ENCODE assay signal across 15 cellular contexts in the genomic region with DNA sequence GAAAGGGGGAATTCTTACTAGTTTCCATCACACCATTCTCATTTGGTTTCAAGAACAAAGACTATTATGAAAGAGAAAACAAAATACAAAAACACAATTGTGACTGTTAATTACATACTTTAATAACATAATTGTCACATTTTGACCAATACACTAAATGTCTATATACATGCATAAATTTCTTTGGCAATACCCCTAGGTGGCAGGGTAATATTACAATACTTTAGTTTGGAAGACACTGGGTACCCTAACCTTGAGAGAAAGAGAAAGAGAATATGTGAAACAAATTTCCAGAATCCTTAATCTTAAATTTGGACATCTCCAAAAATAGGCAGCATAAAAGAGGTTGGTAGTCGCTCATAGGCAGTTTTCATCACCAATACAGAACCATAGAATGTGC.
"Had no signal": no experiment of that assay in that cellular context is flagged by ENCODE, and none has a peak within 500 bp of the region (broad histone marks: within the 10 kb centered on the region; RNA-seq: fewer than 3 reads in every experiment).

No MANE protein-coding gene starts in this region.

- H3K4me1 Mint-ChIP-seq: central memory CD8-positive, alpha-beta T cell; stimulated activated naive B cell treated with anti-CD40 and anti-IgM and Interleukin-4, amounts not matched to agents 10 μg/mL and 1 μg/mL and 100 μg/mL, for 72 hours had no signal

- H3K27ac Mint-ChIP-seq: effector memory CD8-positive, alpha-beta T cell; natural killer cell treated with Interleukin-12 subunit alpha and Interleukin-12 subunit beta and Interleukin-15 and Interleukin-18, amount 100 ng/mL, for 72 hours; stimulated activated naive B cell treated with anti-CD40 and anti-IgM and Interleukin-4, amounts not matched to agents 10 μg/mL and 1 μg/mL and 100 μg/mL, for 72 hours had no signal

- H3K36me3 Mint-ChIP-seq: stimulated activated naive B cell treated with anti-CD40 and anti-IgM and Interleukin-4, amounts not matched to agents 10 μg/mL and 1 μg/mL and 100 μg/mL, for 72 hours had no signal

- H3K27me3 Mint-ChIP-seq: central memory CD8-positive, alpha-beta T cell; effector memory CD8-positive, alpha-beta T cell; natural killer cell treated with Interleukin-12 subunit alpha and Interleukin-12 subunit beta and Interleukin-15 and Interleukin-18, amount 100 ng/mL, for 72 hours had no signal

- H3K4me3 Mint-ChIP-seq: central memory CD8-positive, alpha-beta T cell; effector memory CD8-positive, alpha-beta T cell; natural killer cell treated with Interleukin-12 subunit alpha and Interleukin-12 subunit beta and Interleukin-15 and Interleukin-18, amount 100 ng/mL, for 72 hours; stimulated activated naive B cell treated with anti-CD40 and anti-IgM and Interleukin-4, amounts not matched to agents 10 μg/mL and 1 μg/mL and 100 μg/mL, for 72 hours had no signal

- ATAC-seq: effector memory CD8-positive, alpha-beta T cell; natural killer cell treated with Interleukin-12 subunit alpha and Interleukin-12 subunit beta and Interleukin-15 and Interleukin-18, amount 100 ng/mL, for 72 hours; stimulated activated naive B cell treated with anti-CD40 and anti-IgM and Interleukin-4, amounts not matched to agents 10 μg/mL and 1 μg/mL and 100 μg/mL, for 72 hours had no signal

- DNase-seq: activated CD4-positive, alpha-beta T cell treated with anti-CD3 and anti-CD28 coated beads, Interleukin-2, amount 50 U/mL, for 1 hour; activated naive CD4-positive, alpha-beta T cell; activated T-cell treated with anti-CD3 and anti-CD28 coated beads for 4 hours; anterior cingulate cortex; brain microvascular endothelial cell; dermis blood vessel endothelial cell; effector memory CD8-positive, alpha-beta T cell; foreskin melanocyte; posterior cingulate gyrus; retina; stimulated activated CD4-positive, alpha-beta T cell treated with anti-CD3 and anti-CD28 coated beads, Interleukin-4, amount 100 ng/mL, for 1 hour; stimulated activated naive B cell treated with anti-CD40 and anti-IgM and Interleukin-4, amounts not matched to agents 10 μg/mL and 1 μg/mL and 100 μg/mL, for 72 hours; thyroid gland had no signal
